Comparison of ENCODE assay signal across 22 cellular contexts in the genomic region with DNA sequence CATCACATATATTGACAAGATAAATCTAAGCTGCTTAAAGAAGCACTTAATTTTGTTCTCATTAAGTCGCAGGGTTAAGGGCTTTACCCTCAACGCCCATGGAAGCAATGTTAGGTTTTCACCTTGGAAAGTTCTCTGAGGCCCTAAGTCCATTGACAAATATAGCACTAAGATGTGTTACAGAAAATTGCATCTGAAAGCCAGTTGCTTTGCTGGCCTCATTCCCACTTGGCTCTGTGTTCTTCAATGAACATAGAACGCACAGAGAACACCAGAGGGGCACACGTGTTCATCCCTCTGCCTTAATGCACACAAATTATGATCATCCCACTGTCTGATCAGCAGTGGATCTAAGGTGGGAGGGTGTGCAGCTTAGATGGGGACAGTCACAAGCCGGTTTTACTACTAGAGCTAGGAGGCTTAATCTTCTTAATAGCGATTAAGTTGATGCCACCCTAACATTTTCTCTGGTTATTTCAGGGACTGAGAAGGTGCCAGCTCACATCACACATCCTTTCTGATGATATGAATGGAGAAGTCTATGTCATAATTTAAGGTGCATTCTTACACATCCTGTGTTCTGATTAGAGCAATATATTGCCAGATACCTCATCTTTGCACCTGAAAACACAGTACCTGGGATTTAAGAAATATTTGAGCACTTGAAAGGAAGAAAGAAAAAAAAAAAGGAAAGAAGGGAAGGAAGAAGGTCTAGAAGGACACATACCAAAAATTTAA.
A peak's percentile ranks its signal among the peaks of the same experiment; 100 is the strongest.
DNase-seq lines count a peak whose midpoint lies in the region; ATAC-seq, FAIRE-seq and TF ChIP-seq lines count a peak whose summit lies in the region.
"Had no signal": no experiment of that assay in that cellular context is flagged by ENCODE, and none has a peak within 500 bp of the region (broad histone marks: within the 10 kb centered on the region; RNA-seq: fewer than 3 reads in every experiment).

No MANE protein-coding gene starts in this region.

- ATAC-seq in psoas muscle, result peak in 3 of 4 donors; percentile 27 to 77 (median 63)
- ATAC-seq: HepG2, Right ventricle myocardium inferior had no signal

- CTCF ChIA-PET in CD4-positive, alpha-beta memory T cell (lab: Charles Lee; ENCODE audit: partially characterized antibody), result interaction anchor here (0.9 to 2.6 kb wide), 5 partner anchors 21 to 160 kb away, joined by 3 to 8 read pairs (median 3); no protein-coding TSS in a partner anchor
- CTCF ChIA-PET in activated CD4-positive, alpha-beta memory T cell treated with anti-CD3 and anti-CD28 coated beads, Interleukin-2, amount 10 ng/mL, durations not matched to agents 7 days and 5 days (lab: Charles Lee), result interaction anchor here (1.3 kb wide), 1 partner anchor 17 kb away, joined by 3 read pairs; no protein-coding TSS in a partner anchor

- no peaks in the 10 kb centered on the region for H3K27me3 ChIP-seq in CD4-positive, alpha-beta memory T cell (ENCODE audit: insufficient read depth, low read length)
- H3K27me3 ChIP-seq in psoas muscle (ENCODE audit: insufficient read depth in 3 of 3, low read length in 2 of 3), result no peaks in the 10 kb centered on the region
- H3K27me3 ChIP-seq: Peyer's patch had no signal

- TF ChIP-seq CTCF in D721Med (IDR thresholded peaks at IDR 0.05; ENCODE audit: insufficient read depth, missing control alignments) (no peak), psoas muscle (IDR thresholded peaks at IDR 0.05) (no peak)

- FAIRE-seq in D721Med (lab: Jason Lieb, UNC), result peak; percentile 95
- FAIRE-seq: GM12891, GM18507, HepG2 had no signal

- no peaks in the 10 kb centered on the region for H3K9me3 ChIP-seq in CD4-positive, alpha-beta memory T cell (ENCODE audit: control insufficient read depth in 1 of 2, low read length in 2 of 2)
- no peaks in the 10 kb centered on the region for H3K9me3 ChIP-seq in psoas muscle
- H3K9me3 ChIP-seq: Peyer's patch had no signal

- no peak overlapping the region for H3K4me3 ChIP-seq in CD4-positive, alpha-beta memory T cell (ENCODE audit: low read length in 2 of 2)
- no peak overlapping the region for H3K4me3 ChIP-seq in psoas muscle
- H3K4me3 ChIP-seq: Peyer's patch, SK-N-MC had no signal

- H3K27me3 Mint-ChIP-seq in CD4-positive, alpha-beta memory T cell, result no peaks in the 10 kb centered on the region
- H3K27me3 Mint-ChIP-seq in activated CD4-positive, alpha-beta memory T cell treated with anti-CD3 and anti-CD28 coated beads, Interleukin-2, amount 10 ng/mL, durations not matched to agents 7 days and 5 days, result peaks cover 2% of the 10 kb centered on the region
- H3K27me3 Mint-ChIP-seq: CD4-positive, CD25-positive, alpha-beta regulatory T cell had no signal

- H3K4me1 Mint-ChIP-seq in CD4-positive, alpha-beta memory T cell, result peaks cover 58 to 85% (median 72%) of the 10 kb centered on the region in 4 donors
- peaks cover 60% of the 10 kb centered on the region for H3K4me1 Mint-ChIP-seq in activated CD4-positive, alpha-beta memory T cell treated with anti-CD3 and anti-CD28 coated beads, Interleukin-2, amount 10 ng/mL, durations not matched to agents 7 days and 5 days
- H3K4me1 Mint-ChIP-seq: B cell had no signal

- WGBS in psoas muscle, 3 donors, result 36 to 47% (median 39%) methylated on average over 6 of the region's 6 CpGs

- peaks cover 0 to 3% (median 0%) of the 10 kb centered on the region in 8 donors for H3K9me3 Mint-ChIP-seq in CD4-positive, alpha-beta memory T cell
- no peaks in the 10 kb centered on the region for H3K9me3 Mint-ChIP-seq in activated CD4-positive, alpha-beta memory T cell treated with anti-CD3 and anti-CD28 coated beads, Interleukin-2, amount 10 ng/mL, durations not matched to agents 7 days and 5 days

- peak in 1 of 5 donors; percentile 18 for DNase-seq in CD4-positive, alpha-beta memory T cell
- DNase-seq in D721Med (ENCODE audit: insufficient read length, low spot score) (peak; percentile 49), psoas muscle (peak in 1 of 2 donors; percentile 52), islet precursor cell (no peak), NOMO-1 (lab: John Stamatoyannopoulos, UW; ENCODE audit: unreplicated experiment in 2 of 2) (no peak)
- no peak for DNase-seq in activated CD4-positive, alpha-beta memory T cell treated with anti-CD3 and anti-CD28 coated beads, Interleukin-2, amount 10 ng/mL, durations not matched to agents 7 days and 5 days
- DNase-seq in stimulated activated CD4-positive, alpha-beta T cell treated with anti-CD3 and anti-CD28 coated beads, Interleukin-1b, Interleukin-23, amount 100 ng/mL, for 48 hours, result no peak
- DNase-seq: CD4-positive, CD25-positive, alpha-beta regulatory T cell; DMS 273 treated with DMSO at 0.1 percent for 48 hours; GF-D8; NCI-H1436; NCI-H2029; NCI-H2171 treated with DMSO at 0.1 percent for 48 hours; NCI-H774 had no signal

- H3K4me1 ChIP-seq in CD4-positive, alpha-beta memory T cell (ENCODE audit: insufficient read depth, low read length), result peaks cover 73% of the 10 kb centered on the region
- peaks cover 4% of the 10 kb centered on the region for H3K4me1 ChIP-seq in psoas muscle
- H3K4me1 ChIP-seq: Peyer's patch had no signal

- H3K4me3 Mint-ChIP-seq in CD4-positive, alpha-beta memory T cell, result peak overlapping the region; percentile 43 to 83 (median 72)
- no peak overlapping the region for H3K4me3 Mint-ChIP-seq in activated CD4-positive, alpha-beta memory T cell treated with anti-CD3 and anti-CD28 coated beads, Interleukin-2, amount 10 ng/mL, durations not matched to agents 7 days and 5 days
- H3K4me3 Mint-ChIP-seq: B cell; CD4-positive, CD25-positive, alpha-beta regulatory T cell had no signal

- H3K27ac ChIP-seq in CD4-positive, alpha-beta memory T cell (ENCODE audit: low read depth, low read length), result peak overlapping the region; percentile 48
- H3K27ac ChIP-seq in psoas muscle, result no peak overlapping the region
- H3K27ac ChIP-seq: KMS-11, Peyer's patch, SK-N-MC had no signal

- intact Hi-C loops in CD4-positive, alpha-beta memory T cell (cut with micrococcal nuclease), result loop anchor here (5.0 kb wide), 1 partner anchor 116 kb away; no protein-coding TSS in a partner anchor
- intact Hi-C loops in psoas muscle (cut with DNase I), result no loop called here

- POLR2A ChIA-PET in CD4-positive, alpha-beta memory T cell (lab: Charles Lee; ENCODE audit: partially characterized antibody), result interaction anchor here (1.0 to 9.7 kb wide), 16 partner anchors 8 to 202 kb away, joined by 3 to 181 read pairs (median 6); no protein-coding TSS in a partner anchor
- POLR2A ChIA-PET in activated CD4-positive, alpha-beta memory T cell treated with anti-CD3 and anti-CD28 coated beads, Interleukin-2, amount 10 ng/mL, durations not matched to agents 7 days and 5 days (lab: Charles Lee), result interaction anchor here (1.1 to 6.3 kb wide), 6 partner anchors 8 to 113 kb away, joined by 3 to 40 read pairs (median 6); no protein-coding TSS in a partner anchor

- H3K27ac Mint-ChIP-seq in CD4-positive, alpha-beta memory T cell, result peak overlapping the region; percentile 83 to 98 (median 91)
- H3K27ac Mint-ChIP-seq in activated CD4-positive, alpha-beta memory T cell treated with anti-CD3 and anti-CD28 coated beads, Interleukin-2, amount 10 ng/mL, durations not matched to agents 7 days and 5 days, result peak overlapping the region; percentile 58
- H3K27ac Mint-ChIP-seq: B cell had no signal

- no peaks in the 10 kb centered on the region for H3K36me3 ChIP-seq in CD4-positive, alpha-beta memory T cell (ENCODE audit: insufficient read depth, low read length)
- no peaks in the 10 kb centered on the region for H3K36me3 ChIP-seq in psoas muscle (ENCODE audit: insufficient read depth in 1 of 2, low read depth in 1 of 2)
- H3K36me3 ChIP-seq: Peyer's patch had no signal

- peaks cover 0 to 15% of the 10 kb centered on the region in 2 donors for H3K36me3 Mint-ChIP-seq in CD4-positive, alpha-beta memory T cell
- no peaks in the 10 kb centered on the region for H3K36me3 Mint-ChIP-seq in activated CD4-positive, alpha-beta memory T cell treated with anti-CD3 and anti-CD28 coated beads, Interleukin-2, amount 10 ng/mL, durations not matched to agents 7 days and 5 days (ENCODE audit: low read depth)
- H3K36me3 Mint-ChIP-seq: CD4-positive, CD25-positive, alpha-beta regulatory T cell had no signal
